In the genomic region with DNA sequence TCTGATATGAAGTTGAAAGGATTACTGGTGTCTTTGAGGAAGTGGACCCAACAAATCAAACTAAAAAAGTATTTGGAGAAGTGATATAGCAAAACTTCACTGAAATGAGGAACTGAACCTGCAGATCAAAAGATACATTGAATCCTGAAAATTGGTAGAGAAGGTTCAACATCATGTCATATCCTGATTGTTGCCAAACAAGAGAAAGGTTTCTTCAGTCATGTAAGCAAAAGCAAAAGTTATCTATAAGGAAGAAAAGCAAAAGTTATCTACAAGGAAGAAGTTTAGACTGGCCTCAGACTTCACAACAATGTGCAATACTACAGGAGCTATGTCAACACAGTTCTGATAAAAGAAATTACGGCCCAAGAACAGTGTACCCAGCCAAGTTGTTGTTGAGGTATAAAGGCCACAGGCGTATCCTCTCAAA, we compare ENCODE assay signal across 10 cellular contexts.
DNase-seq lines count a peak whose midpoint lies in the region; ATAC-seq and TF ChIP-seq lines count a peak whose summit lies in the region.
"Had no signal": no experiment of that assay in that cellular context is flagged by ENCODE, and none has a peak within 500 bp of the region (broad histone marks: within the 10 kb centered on the region; RNA-seq: fewer than 3 reads in every experiment).

No MANE protein-coding gene starts in this region.

- ATAC-seq in GM18870 (IDR thresholded peaks at IDR 0.05; ENCODE audit: unreplicated experiment) = peak; percentile 50
- ATAC-seq: esophagus mucosa had no signal

- H4K12ac ChIP-seq in trophoblast cell (ENCODE audit: low read depth, low read length) = no peak overlapping the region

- H3K4ac ChIP-seq in trophoblast cell (ENCODE audit: low read depth, low read length) = no peak overlapping the region

- no peak overlapping the region for H2AK5ac ChIP-seq in trophoblast cell (ENCODE audit: low read length)

- 69 to 74% methylated on average over 2 of the region's 2 CpGs for WGBS in tibial nerve, 2 donors
- WGBS in trophoblast cell (ENCODE audit: extremely low coverage, insufficient coverage, insufficient read length) = no CpG with 5 or more reads among the region's 2 CpGs

- H3K9me3 ChIP-seq in stomach smooth muscle (ENCODE audit: control insufficient read depth in 2 of 2, low read length in 2 of 2) (no peaks in the 10 kb centered on the region), tibial nerve (no peaks in the 10 kb centered on the region), trophoblast cell (ENCODE audit: insufficient read depth, low read depth, low read length) (no peaks in the 10 kb centered on the region), vagina (no peaks in the 10 kb centered on the region)

- no peaks in the 10 kb centered on the region for H3K79me2 ChIP-seq in trophoblast cell (ENCODE audit: control insufficient read depth, insufficient read depth, low read length, poor library complexity)

- TF ChIP-seq CTCF in fibroblast of villous mesenchyme (IDR thresholded peaks at IDR 0.05; ENCODE audit: insufficient read depth, low read depth, low read length) = no peak
- no peak for TF ChIP-seq CTCF in tibial nerve (IDR thresholded peaks at IDR 0.05)
- no peak for TF ChIP-seq CTCF in vagina (IDR thresholded peaks at IDR 0.05)

- H2BK5ac ChIP-seq in trophoblast cell (ENCODE audit: low read depth, low read length, poor library complexity) = no peak overlapping the region

- peaks cover 6% of the 10 kb centered on the region for H3K79me1 ChIP-seq in trophoblast cell (ENCODE audit: low read length)

- DNase-seq in NAMALWA (ENCODE audit: low spot score) (peak; percentile 45), fibroblast of villous mesenchyme (ENCODE audit: low read depth) (peak; percentile 51), tibial nerve (ENCODE audit: low spot score in 2 of 2) (no peak), trophoblast cell (no peak), NCI-H1048 (lab: John Stamatoyannopoulos, UW) (no peak), vagina (ENCODE audit: extremely low spot score in 2 of 2) (no peak)
- DNase-seq: DND-41 had no signal

- H2BK12ac ChIP-seq in trophoblast cell (ENCODE audit: low read length) = no peak overlapping the region

- no peaks in the 10 kb centered on the region for H3K27me3 ChIP-seq in stomach smooth muscle (ENCODE audit: control insufficient read depth in 1 of 2, insufficient read depth in 2 of 2, low read length in 2 of 2)
- no peaks in the 10 kb centered on the region for H3K27me3 ChIP-seq in tibial nerve
- no peaks in the 10 kb centered on the region for H3K27me3 ChIP-seq in trophoblast cell (ENCODE audit: insufficient read depth, low read length)
- no peaks in the 10 kb centered on the region for H3K27me3 ChIP-seq in vagina

- intact Hi-C loops in vagina (cut with DNase I) = no loop called here

- no peak overlapping the region for H3K14ac ChIP-seq in trophoblast cell (ENCODE audit: low read length)

- no peaks in the 10 kb centered on the region for H3K4me1 ChIP-seq in stomach smooth muscle (ENCODE audit: control insufficient read depth, insufficient read depth, low read length)
- peaks cover 0 to 29% (median 0%) of the 10 kb centered on the region in 4 donors for H3K4me1 ChIP-seq in tibial nerve
- peaks cover 0 to 3% of the 10 kb centered on the region in 2 experiments for H3K4me1 ChIP-seq in trophoblast cell (ENCODE audit: control insufficient read depth in 1 of 2, insufficient read depth in 2 of 2, low read length in 2 of 2)
- peaks cover 45% of the 10 kb centered on the region for H3K4me1 ChIP-seq in vagina

- no peak overlapping the region for H3K18ac ChIP-seq in trophoblast cell (ENCODE audit: low read length)

- H3K4me3 ChIP-seq in fibroblast of villous mesenchyme (ENCODE audit: low read depth, low read length) (no peak overlapping the region), stomach smooth muscle (ENCODE audit: low read length in 2 of 2) (no peak overlapping the region), tibial nerve (no peak overlapping the region), trophoblast cell (ENCODE audit: low read depth, low read length) (no peak overlapping the region), vagina (no peak overlapping the region)

- H3K27ac ChIP-seq in stomach smooth muscle (ENCODE audit: low read length) (peak overlapping the region; percentile 3), tibial nerve (peak overlapping the region in 1 of 4 donors; percentile 24), trophoblast cell (ENCODE audit: low read depth, low read length) (no peak overlapping the region), vagina (no peak overlapping the region)

- H3K23ac ChIP-seq in trophoblast cell (ENCODE audit: low read length) = no peak overlapping the region

- TF ChIP-seq EP300 in tibial nerve (IDR thresholded peaks at IDR 0.05) = no peak

- TF ChIP-seq POLR2A in tibial nerve (IDR thresholded peaks at IDR 0.05) = no peak
- TF ChIP-seq POLR2A in vagina (IDR thresholded peaks at IDR 0.05) = no peak

- no peak overlapping the region for H4K91ac ChIP-seq in trophoblast cell (ENCODE audit: low read depth, low read length)

- H3K9ac ChIP-seq in stomach smooth muscle (ENCODE audit: low read length in 2 of 2) (no peak overlapping the region), trophoblast cell (ENCODE audit: low read length) (no peak overlapping the region)

- H3K36me3 ChIP-seq in stomach smooth muscle (ENCODE audit: control insufficient read depth in 2 of 2, insufficient read depth in 2 of 2, low read length in 2 of 2) = no peaks in the 10 kb centered on the region
- no peaks in the 10 kb centered on the region for H3K36me3 ChIP-seq in tibial nerve
- no peaks in the 10 kb centered on the region for H3K36me3 ChIP-seq in trophoblast cell (ENCODE audit: control insufficient read depth in 1 of 2, insufficient read depth in 2 of 2, low read length in 2 of 2)
- no peaks in the 10 kb centered on the region for H3K36me3 ChIP-seq in vagina

- H4K8ac ChIP-seq in trophoblast cell (ENCODE audit: low read depth, low read length) = no peak overlapping the region

- H3K4me2 ChIP-seq in trophoblast cell (ENCODE audit: low read length) = no peak overlapping the region

- H2AFZ ChIP-seq in trophoblast cell (ENCODE audit: insufficient read depth, low read length, poor library complexity) = no peak overlapping the region

- H2BK120ac ChIP-seq in trophoblast cell (ENCODE audit: insufficient read depth, low read length, poor library complexity) = no peak overlapping the region

Comparison
In these comparisons a context has a peak if more than half of its experiments do, and no peak if none do; other contexts are left out.
1. DNase-seq: peak in NAMALWA (single experiment) and fibroblast of villous mesenchyme (single experiment); none in tibial nerve (0 of 2), trophoblast cell (0 of 2), NCI-H1048 (single experiment) and vagina (0 of 2).